ENCODE assay signal across 9 cellular contexts in genomic region chr7:133484135-133484534, GRCh38.
DNase-seq lines count a peak whose midpoint lies in the region; ATAC-seq, FAIRE-seq and TF ChIP-seq lines count a peak whose summit lies in the region.
"Had no signal": no experiment of that assay in that cellular context is flagged by ENCODE, and none has a peak within 500 bp of the region (broad histone marks: within the 10 kb centered on the region; RNA-seq: fewer than 3 reads in every experiment).

No MANE protein-coding gene starts in this region.

- no peak for TF ChIP-seq CTCF in nephron progenitor cell (IDR thresholded peaks at IDR 0.05)

- no peaks in the 10 kb centered on the region for H3K27me3 Mint-ChIP-seq in T-helper 17 cell
- H3K27me3 Mint-ChIP-seq in activated naive CD8-positive, alpha-beta T cell treated with anti-CD3 and anti-CD28 coated beads for 36 hours: no peaks in the 10 kb centered on the region
- H3K27me3 Mint-ChIP-seq in stimulated activated naive B cell treated with anti-CD40 and anti-IgM and Interleukin-4, amounts not matched to agents 10 μg/mL and 1 μg/mL and 100 μg/mL, for 72 hours: no peaks in the 10 kb centered on the region
- no peaks in the 10 kb centered on the region for H3K27me3 Mint-ChIP-seq in nephron progenitor cell (ENCODE audit: low read depth, poor library complexity)

- H3K9me3 Mint-ChIP-seq in activated naive CD8-positive, alpha-beta T cell treated with anti-CD3 and anti-CD28 coated beads for 36 hours: peaks cover 2% of the 10 kb centered on the region
- peaks cover 0 to 3% of the 10 kb centered on the region in 2 donors for H3K9me3 Mint-ChIP-seq in stimulated activated naive B cell treated with anti-CD40 and anti-IgM and Interleukin-4, amounts not matched to agents 10 μg/mL and 1 μg/mL and 100 μg/mL, for 72 hours
- no peaks in the 10 kb centered on the region for H3K9me3 Mint-ChIP-seq in nephron progenitor cell

- H3K4me3 Mint-ChIP-seq in T-helper 17 cell (no peak overlapping the region), nephron progenitor cell (no peak overlapping the region)
- peak overlapping the region; percentile 30 for H3K4me3 Mint-ChIP-seq in activated naive CD8-positive, alpha-beta T cell treated with anti-CD3 and anti-CD28 coated beads for 36 hours
- no peak overlapping the region for H3K4me3 Mint-ChIP-seq in stimulated activated naive B cell treated with anti-CD40 and anti-IgM and Interleukin-4, amounts not matched to agents 10 μg/mL and 1 μg/mL and 100 μg/mL, for 72 hours

- DNase-seq in H54 (ENCODE audit: insufficient read length, low spot score): no peak
- DNase-seq in T-helper 17 cell: no peak
- DNase-seq in activated naive CD8-positive, alpha-beta T cell treated with anti-CD3 and anti-CD28 coated beads for 36 hours: peak; percentile 16
- peak; percentile 18 for DNase-seq in stimulated activated CD4-positive, alpha-beta T cell treated with anti-CD3 and anti-CD28 coated beads, Interleukin-2, amount 100 ng/mL, for 4 hours (ENCODE audit: low read depth)
- DNase-seq in stimulated activated naive B cell treated with anti-CD40 and anti-IgM and Interleukin-4, amounts not matched to agents 10 μg/mL and 1 μg/mL and 100 μg/mL, for 72 hours: no peak
- no peak for DNase-seq in nephron progenitor cell
- no peak for DNase-seq in urothelium cell line (ENCODE audit: low spot score)
- DNase-seq: NCI-H1048 had no signal

- TF ChIP-seq POLR2A in H54 (IDR thresholded peaks at IDR 0.05; ENCODE audit: low read depth, low read length): no peak

- H3K4me1 Mint-ChIP-seq in T-helper 17 cell: peaks cover 15% of the 10 kb centered on the region
- peaks cover 32% of the 10 kb centered on the region for H3K4me1 Mint-ChIP-seq in activated naive CD8-positive, alpha-beta T cell treated with anti-CD3 and anti-CD28 coated beads for 36 hours
- H3K4me1 Mint-ChIP-seq in stimulated activated naive B cell treated with anti-CD40 and anti-IgM and Interleukin-4, amounts not matched to agents 10 μg/mL and 1 μg/mL and 100 μg/mL, for 72 hours: peaks cover 0 to 7% of the 10 kb centered on the region in 2 donors
- H3K4me1 Mint-ChIP-seq in nephron progenitor cell: peaks cover 2% of the 10 kb centered on the region

- H3K36me3 Mint-ChIP-seq in T-helper 17 cell (ENCODE audit: low read depth) (peaks cover 15% of the 10 kb centered on the region), nephron progenitor cell (ENCODE audit: low read depth) (peaks cover 17% of the 10 kb centered on the region)
- peaks cover 9% of the 10 kb centered on the region for H3K36me3 Mint-ChIP-seq in activated naive CD8-positive, alpha-beta T cell treated with anti-CD3 and anti-CD28 coated beads for 36 hours
- H3K36me3 Mint-ChIP-seq in stimulated activated naive B cell treated with anti-CD40 and anti-IgM and Interleukin-4, amounts not matched to agents 10 μg/mL and 1 μg/mL and 100 μg/mL, for 72 hours: peaks cover 50 to 54% of the 10 kb centered on the region in 2 donors

- H3K27ac Mint-ChIP-seq in T-helper 17 cell (peak overlapping the region; percentile 16), nephron progenitor cell (no peak overlapping the region)
- H3K27ac Mint-ChIP-seq in activated naive CD8-positive, alpha-beta T cell treated with anti-CD3 and anti-CD28 coated beads for 36 hours: no peak overlapping the region
- H3K27ac Mint-ChIP-seq in stimulated activated naive B cell treated with anti-CD40 and anti-IgM and Interleukin-4, amounts not matched to agents 10 μg/mL and 1 μg/mL and 100 μg/mL, for 72 hours: no peak overlapping the region

- FAIRE-seq in H54 (lab: Jason Lieb, UNC): peak; percentile 73
- FAIRE-seq in urothelium cell line (lab: Jason Lieb, UNC): no peak

- no peaks in the 10 kb centered on the region for H3K9me3 ChIP-seq in T-helper 17 cell (ENCODE audit: control insufficient read depth, low read length, poor library complexity, severe bottlenecking)

- ATAC-seq in T-helper 17 cell (peak; percentile 67), GM18502 (IDR thresholded peaks at IDR 0.05; ENCODE audit: poor library complexity, unreplicated experiment) (no peak)
- ATAC-seq in stimulated activated naive B cell treated with anti-CD40 and anti-IgM and Interleukin-4, amounts not matched to agents 10 μg/mL and 1 μg/mL and 100 μg/mL, for 72 hours (replicated peaks): no peak

Comparison
In these comparisons a context has a peak if more than half of its experiments do, and no peak if none do; other contexts are left out.
1. DNase-seq: peak in activated naive CD8-positive, alpha-beta T cell treated with anti-CD3 and anti-CD28 coated beads for 36 hours (single experiment) and stimulated activated CD4-positive, alpha-beta T cell treated with anti-CD3 and anti-CD28 coated beads, Interleukin-2, amount 100 ng/mL, for 4 hours (single experiment); none in H54 (single experiment), T-helper 17 cell (0 of 3), stimulated activated naive B cell treated with anti-CD40 and anti-IgM and Interleukin-4, amounts not matched to agents 10 μg/mL and 1 μg/mL and 100 μg/mL, for 72 hours (single experiment), nephron progenitor cell (single experiment) and urothelium cell line (single experiment).